Comparison of ENCODE assay signal across 16 cellular contexts in the genomic region with DNA sequence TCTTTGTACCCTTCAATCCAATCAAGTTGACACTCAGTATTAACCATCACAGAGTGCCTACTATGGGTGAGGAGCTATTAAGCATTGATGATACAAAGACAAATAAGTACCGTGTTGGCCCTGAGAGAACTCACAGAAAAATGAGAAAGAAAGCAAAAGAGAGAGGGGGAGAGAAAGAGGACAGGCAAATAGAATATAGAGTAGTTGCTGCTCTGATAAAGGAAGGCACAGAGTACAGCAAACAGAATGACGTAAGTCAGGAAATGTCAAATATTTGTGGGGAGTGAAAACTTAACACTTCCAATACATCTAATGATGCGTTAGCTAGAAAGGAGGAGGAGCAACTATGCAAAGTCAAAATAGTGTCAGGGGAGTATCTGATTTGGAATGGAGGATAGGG.
"Had no signal": no experiment of that assay in that cellular context is flagged by ENCODE, and none has a peak within 500 bp of the region (broad histone marks: within the 10 kb centered on the region; RNA-seq: fewer than 3 reads in every experiment).

No MANE protein-coding gene starts in this region.

- H3K4me1 ChIP-seq: ascending aorta, esophagus muscularis mucosa, gastroesophageal sphincter, heart left ventricle, left lung, tibial nerve had no signal

- H3K4me3 ChIP-seq: ascending aorta, esophagus muscularis mucosa, gastroesophageal sphincter, heart left ventricle, left lung, tibial nerve had no signal

- H3K9me3 ChIP-seq: ascending aorta, esophagus muscularis mucosa, gastroesophageal sphincter, heart left ventricle, left lung, tibial nerve had no signal

- H3K9me3 Mint-ChIP-seq: activated naive CD4-positive, alpha-beta T cell treated with anti-CD3 and anti-CD28 coated beads for 36 hours; activated T-helper 2 cell treated with anti-CD3 and anti-CD28 coated beads, Interferon-gamma antibody, Interleukin-2, Interleukin-4, amounts not matched to agents 10 μg/mL and 5 μg/mL and 100 μg/mL, durations not matched to agents 14 hours and 24 hours and 36 hours had no signal

- ATAC-seq: gastroesophageal sphincter, heart left ventricle, left lung had no signal

- H3K4me1 Mint-ChIP-seq: neural crest cell had no signal

- H3K27ac ChIP-seq: ascending aorta, esophagus muscularis mucosa, gastroesophageal sphincter, heart left ventricle, left lung, tibial nerve had no signal

- H3K4me3 Mint-ChIP-seq: activated naive CD4-positive, alpha-beta T cell treated with anti-CD3 and anti-CD28 coated beads for 36 hours; neural crest cell had no signal

- H3K27ac Mint-ChIP-seq: activated naive CD4-positive, alpha-beta T cell treated with anti-CD3 and anti-CD28 coated beads for 36 hours; activated T-helper 2 cell treated with anti-CD3 and anti-CD28 coated beads, Interferon-gamma antibody, Interleukin-2, Interleukin-4, amounts not matched to agents 10 μg/mL and 5 μg/mL and 100 μg/mL, durations not matched to agents 14 hours and 24 hours and 36 hours had no signal

- H3K36me3 ChIP-seq: ascending aorta, esophagus muscularis mucosa, gastroesophageal sphincter, heart left ventricle, left lung, tibial nerve had no signal

- H3K27me3 ChIP-seq: ascending aorta, esophagus muscularis mucosa, gastroesophageal sphincter, heart left ventricle, left lung, tibial nerve had no signal

- DNase-seq: activated naive CD4-positive, alpha-beta T cell treated with anti-CD3 and anti-CD28 coated beads for 36 hours; cerebellar nuclear complex; cortex of kidney; effector CD4-positive, alpha-beta T cell; heart left ventricle; left lung; midbrain; retina; stimulated activated naive CD4-positive, alpha-beta T cell treated with Interleukin-2 at 50 U/mL for 16 hours; T1000 had no signal
